9 cellular contexts compared by ENCODE assay signal in genomic region chr5:176536132-176536901, GRCh38. TPM values are rescaled to one million over a fixed set of nuclear protein-coding genes. Genes with fewer than 3 reads are reported as not detected.
DNase-seq lines count a peak whose midpoint lies in the region; ATAC-seq and TF ChIP-seq lines count a peak whose summit lies in the region.
"Had no signal": no experiment of that assay in that cellular context is flagged by ENCODE, and none has a peak within 500 bp of the region (broad histone marks: within the 10 kb centered on the region; RNA-seq: fewer than 3 reads in every experiment).

No MANE protein-coding gene starts in this region.

- H3K36me3 Mint-ChIP-seq in CD4-positive, alpha-beta T cell (ENCODE audit: low read depth): peaks cover 58% of the 10 kb centered on the region

- H3K4me1 Mint-ChIP-seq in CD4-positive, alpha-beta T cell (ENCODE audit: low read depth): peaks cover 71% of the 10 kb centered on the region

- no peaks in the 10 kb centered on the region for H3K27me3 ChIP-seq in CD4-positive, alpha-beta T cell (ENCODE audit: control insufficient read depth, insufficient read depth, low read length)

- peak overlapping the region; percentile 99 for H3K27ac ChIP-seq in CD4-positive, alpha-beta T cell (ENCODE audit: low read depth, low read length)

- peak overlapping the region; percentile 100 for H3K27ac Mint-ChIP-seq in CD4-positive, alpha-beta T cell

- CTCF ChIA-PET in CD4-positive, alpha-beta T cell (lab: Charles Lee): interaction anchor here (1.3 to 7.1 kb wide), 4 partner anchors 61 to 120 kb away, joined by 3 to 42 read pairs (median 20); partner anchors contain the start of genes CLTB and FAF2

- no peaks in the 10 kb centered on the region for H3K9me3 Mint-ChIP-seq in CD4-positive, alpha-beta T cell

- H3K4me3 Mint-ChIP-seq in CD4-positive, alpha-beta T cell: peak overlapping the region; percentile 99

- ATAC-seq in CD4-positive, alpha-beta T cell (ENCODE audit: poor library complexity): peak; percentile 13
- ATAC-seq in GM21576 (IDR thresholded peaks at IDR 0.05; ENCODE audit: unreplicated experiment): peak; percentile 12
- ATAC-seq in activated CD4-positive, CD25-positive, alpha-beta regulatory T cell treated with anti-CD3 and anti-CD28 coated beads, Interleukin-2, amount 50 U/mL, for 24 hours: peak; percentile 14 to 16
- ATAC-seq in GM18873 (IDR thresholded peaks at IDR 0.05; ENCODE audit: low FRiP score, unreplicated experiment): no peak

- H3K27me3 Mint-ChIP-seq in CD4-positive, alpha-beta T cell: no peaks in the 10 kb centered on the region

- no peaks in the 10 kb centered on the region for H3K9me3 ChIP-seq in CD4-positive, alpha-beta T cell (ENCODE audit: control insufficient read depth, low read length)

- POLR2A ChIA-PET in CD4-positive, alpha-beta T cell (lab: Charles Lee): interaction anchor here (0.6 to 10.1 kb wide), 24 partner anchors 8 to 1058 kb away, joined by 3 to 185 read pairs (median 6); partner anchors contain the start of genes CDHR2, CLTB, FAF2 and GRK6

- intact Hi-C loops in CD4-positive, alpha-beta T cell (cut with DNase I, micrococcal nuclease): loop anchor here (5.0 to 10.0 kb wide), 6 partner anchors 36 to 1056 kb away; partner anchors contain the start of genes CLTB (in 1 of the 2), HIGD2A (in 1 of the 2), NOP16 (in 1 of the 2) and NSD1 (in 1 of the 2)

- no peak for TF ChIP-seq CTCF in CD4-positive, alpha-beta T cell (IDR thresholded peaks at IDR 0.05)

- peak; percentile 66 to 87 (median 81) for DNase-seq in CD4-positive, alpha-beta T cell
- DNase-seq in NCI-H2107 (lab: John Stamatoyannopoulos, UW) (peak; percentile 32), cerebellum (ENCODE audit: low spot score) (peak; percentile 71), kidney glomerular epithelial cell (lab: John Stamatoyannopoulos, UW) (peak; percentile 23)
- peak; percentile 56 to 70 (median 59) for DNase-seq in stimulated activated CD4-positive, alpha-beta T cell treated with anti-CD3 and anti-CD28 coated beads, Interleukin-12 subunit alpha, Interleukin-12 subunit beta, amount 100 ng/mL, for 48 hours (ENCODE audit: low read depth in 2 of 3, low spot score in 1 of 3)

RNA-seq across cellular contexts. Expression of gene RNF44, which starts 0.9 kb away (rescaled TPM):
- total RNA-seq in CD4-positive, alpha-beta T cell: 100 to 1,000 TPM; 208 to 217 TPM
- total RNA-seq in cerebellum: 16.3 TPM

RNA-seq across cellular contexts. Expression of gene CDHR2, which starts 12.8 kb away (rescaled TPM):
- 1 to 10 TPM; 1.6 to 2.0 TPM for total RNA-seq in CD4-positive, alpha-beta T cell
- 0.18 TPM for total RNA-seq in cerebellum
- total RNA-seq: glomerular endothelial cell had no signal

Comparison
In these comparisons a context has a peak if more than half of its experiments do, and no peak if none do; other contexts are left out.
1. DNase-seq: peak in every context shown above with its lines; median percentile 81 in CD4-positive, alpha-beta T cell; 71 in cerebellum; 59 in stimulated activated CD4-positive, alpha-beta T cell treated with anti-CD3 and anti-CD28 coated beads, Interleukin-12 subunit alpha, Interleukin-12 subunit beta, amount 100 ng/mL, for 48 hours; 32 in NCI-H2107; 23 in kidney glomerular epithelial cell.
2. RNA of gene RNF44, which starts 0.9 kb away (total RNA-seq): 208 to 217 TPM in CD4-positive, alpha-beta T cell; 16.3 TPM in cerebellum (single experiment); every median in the first group is over 10 times any median in the second.